Comparison of ENCODE assay signal across 17 cellular contexts in the genomic region with DNA sequence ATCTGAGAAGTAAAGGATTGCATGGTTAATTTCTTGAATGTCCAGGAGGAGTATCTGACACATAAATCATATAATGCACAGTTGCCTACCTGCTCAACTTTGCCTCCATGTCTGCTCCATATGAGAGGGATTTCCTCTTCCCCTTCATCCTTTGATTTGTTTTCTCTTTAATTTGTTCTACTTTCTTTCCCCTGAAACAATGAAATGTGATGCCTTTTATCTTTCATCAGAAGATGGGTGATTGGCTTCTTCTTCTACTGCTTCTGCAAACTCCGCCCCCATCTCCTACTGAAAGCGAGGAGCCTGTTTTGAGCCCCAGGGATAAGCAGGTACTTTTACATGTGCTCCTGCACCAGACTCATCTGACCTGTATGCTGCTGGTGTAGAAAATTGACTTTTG. TPM values are rescaled to one million over a fixed set of nuclear protein-coding genes. Genes with fewer than 3 reads are reported as not detected.
A peak's percentile ranks its signal among the peaks of the same experiment; 100 is the strongest.
DNase-seq lines count a peak whose midpoint lies in the region; ATAC-seq and TF ChIP-seq lines count a peak whose summit lies in the region.
"Had no signal": no experiment of that assay in that cellular context is flagged by ENCODE, and none has a peak within 500 bp of the region (broad histone marks: within the 10 kb centered on the region; RNA-seq: fewer than 3 reads in every experiment).

No MANE protein-coding gene starts in this region.

- H3K36me3 Mint-ChIP-seq in activated B cell treated with CpG ODN at 0.5 μM for 24 hours (ENCODE audit: low read depth) (no peaks in the 10 kb centered on the region), naive B cell (no peaks in the 10 kb centered on the region)
- H3K36me3 Mint-ChIP-seq in activated CD4-positive, alpha-beta T cell treated with anti-CD3 and anti-CD28 coated beads, Interleukin-2, amount 10 ng/mL, durations not matched to agents 7 days and 5 days (ENCODE audit: low read depth): no peaks in the 10 kb centered on the region
- H3K36me3 Mint-ChIP-seq: CD4-positive, alpha-beta memory T cell had no signal

- H3K27ac Mint-ChIP-seq in activated B cell treated with CpG ODN at 0.5 μM for 24 hours (peak overlapping the region; percentile 55), naive B cell (peak overlapping the region in 4 of 6 donors; percentile 18 to 86 (median 48))
- no peak overlapping the region for H3K27ac Mint-ChIP-seq in activated CD4-positive, alpha-beta T cell treated with anti-CD3 and anti-CD28 coated beads, Interleukin-2, amount 10 ng/mL, durations not matched to agents 7 days and 5 days
- H3K27ac Mint-ChIP-seq: CD4-positive, alpha-beta memory T cell; IgD-negative memory B cell had no signal

- no peak overlapping the region; the same call in 1 of the 2 replicates for H3K27ac ChIP-seq in DOHH2 (ENCODE audit: low read depth, low read length)
- no peak overlapping the region for H3K27ac ChIP-seq in HEK293 (ENCODE audit: extremely low read depth, low read depth, low read length)
- H3K27ac ChIP-seq: C4-2B had no signal

- intact Hi-C loops in activated B cell treated with CpG ODN at 0.5 μM for 24 hours (cut with micrococcal nuclease): loop anchor here (2.0 to 5.0 kb wide), 2 partner anchors 22 to 35 kb away; no protein-coding TSS in a partner anchor

- no peaks in the 10 kb centered on the region for H3K9me3 Mint-ChIP-seq in activated B cell treated with CpG ODN at 0.5 μM for 24 hours
- no peaks in the 10 kb centered on the region for H3K9me3 Mint-ChIP-seq in naive B cell
- no peaks in the 10 kb centered on the region for H3K9me3 Mint-ChIP-seq in activated CD4-positive, alpha-beta T cell treated with anti-CD3 and anti-CD28 coated beads, Interleukin-2, amount 10 ng/mL, durations not matched to agents 7 days and 5 days
- H3K9me3 Mint-ChIP-seq: IgD-negative memory B cell had no signal

- POLR2A ChIA-PET in HEK293 (lab: Yijun Ruan, JAX): no interaction called here
- POLR2A ChIA-PET in activated B cell treated with CpG ODN at 0.5 μM for 24 hours (lab: Charles Lee): interaction anchor here (1.2 to 5.2 kb wide), 3 partner anchors 12 to 74 kb away, joined by 3 to 48 read pairs (median 7); no protein-coding TSS in a partner anchor
- POLR2A ChIA-PET in activated CD4-positive, alpha-beta T cell treated with anti-CD3 and anti-CD28 coated beads, Interleukin-2, amount 10 ng/mL, durations not matched to agents 7 days and 5 days (lab: Charles Lee): no interaction called here

- H3K9me3 ChIP-seq in DOHH2 (ENCODE audit: control insufficient read depth, insufficient read depth, low read length): no peaks in the 10 kb centered on the region
- no peaks in the 10 kb centered on the region for H3K9me3 ChIP-seq in HEK293 (ENCODE audit: control insufficient read depth, insufficient read depth, low read depth, low read length)

- no peaks in the 10 kb centered on the region for H3K79me2 ChIP-seq in DOHH2 (ENCODE audit: control insufficient read depth, low read length)

- H3K4me3 Mint-ChIP-seq in activated B cell treated with CpG ODN at 0.5 μM for 24 hours: no peak overlapping the region
- peak overlapping the region in 3 of 8 donors; percentile 11 to 59 (median 13) for H3K4me3 Mint-ChIP-seq in naive B cell
- H3K4me3 Mint-ChIP-seq in activated CD4-positive, alpha-beta T cell treated with anti-CD3 and anti-CD28 coated beads, Interleukin-2, amount 10 ng/mL, durations not matched to agents 7 days and 5 days: no peak overlapping the region
- H3K4me3 Mint-ChIP-seq: CD4-positive, alpha-beta memory T cell had no signal

- H3K27me3 Mint-ChIP-seq in activated B cell treated with CpG ODN at 0.5 μM for 24 hours (no peaks in the 10 kb centered on the region), naive B cell (no peaks in the 10 kb centered on the region)
- H3K27me3 Mint-ChIP-seq in activated CD4-positive, alpha-beta T cell treated with anti-CD3 and anti-CD28 coated beads, Interleukin-2, amount 10 ng/mL, durations not matched to agents 7 days and 5 days: peaks cover 1% of the 10 kb centered on the region
- H3K27me3 Mint-ChIP-seq: CD4-positive, alpha-beta memory T cell; IgD-negative memory B cell had no signal

- DNase-seq in activated B cell treated with CpG ODN at 0.5 μM for 24 hours (no peak), naive B cell (no peak)
- no peak for DNase-seq in activated CD4-positive, alpha-beta T cell treated with anti-CD3 and anti-CD28 coated beads, Interleukin-2, amount 10 ng/mL, durations not matched to agents 7 days and 5 days
- DNase-seq in activated CD8-positive, alpha-beta memory T cell treated with anti-CD3 and anti-CD28 coated beads for 24 hours: no peak
- DNase-seq: ACHN; CD4-positive, alpha-beta memory T cell; DMS153; DMS79; GF-D8; KBM-7 had no signal

- H3K4me3 ChIP-seq in DOHH2 (ENCODE audit: low read length) (peak overlapping the region; percentile 6; the same call in 1 of the 2 replicates), HEK293 (ENCODE audit: low read depth, low read length) (no peak overlapping the region)

- H3K4me1 Mint-ChIP-seq in activated B cell treated with CpG ODN at 0.5 μM for 24 hours: peaks cover 54% of the 10 kb centered on the region
- peaks cover 55 to 61% (median 59%) of the 10 kb centered on the region in 3 donors for H3K4me1 Mint-ChIP-seq in naive B cell
- peaks cover 4% of the 10 kb centered on the region for H3K4me1 Mint-ChIP-seq in activated CD4-positive, alpha-beta T cell treated with anti-CD3 and anti-CD28 coated beads, Interleukin-2, amount 10 ng/mL, durations not matched to agents 7 days and 5 days

- H3K36me3 ChIP-seq in DOHH2 (ENCODE audit: control insufficient read depth, low read length) (no peaks in the 10 kb centered on the region), HEK293 (ENCODE audit: control insufficient read depth in 2 of 2, insufficient read depth in 1 of 2, low read length in 2 of 2) (no peaks in the 10 kb centered on the region)

- H3K4me2 ChIP-seq in DOHH2 (ENCODE audit: low read length): peak overlapping the region; percentile 55

- H3K27me3 ChIP-seq in DOHH2 (ENCODE audit: control insufficient read depth, low read length): no peaks in the 10 kb centered on the region

- CTCF ChIA-PET in HEK293 (lab: Yijun Ruan, JAX) (no interaction called here), activated B cell treated with CpG ODN at 0.5 μM for 24 hours (lab: Charles Lee) (no interaction called here)
- CTCF ChIA-PET in activated CD4-positive, alpha-beta T cell treated with anti-CD3 and anti-CD28 coated beads, Interleukin-2, amount 10 ng/mL, durations not matched to agents 7 days and 5 days (lab: Charles Lee): no interaction called here

- no peaks in the 10 kb centered on the region for H4K20me1 ChIP-seq in DOHH2 (ENCODE audit: control insufficient read depth, insufficient read depth, low read depth, low read length)

- 0 out of 2 replicates have a peak, but pooled peaks cover 3% of the 10 kb centered on the region for H3F3A ChIP-seq in DOHH2 (ENCODE audit: control insufficient read depth, insufficient read depth)

- H3K4me1 ChIP-seq in DOHH2 (ENCODE audit: control insufficient read depth, low read length) (peaks cover 67% of the 10 kb centered on the region), HEK293 (ENCODE audit: control insufficient read depth, insufficient read depth, low read length) (peaks cover 10% of the 10 kb centered on the region)

- no peak for ATAC-seq in activated B cell treated with CpG ODN at 0.5 μM for 24 hours (ENCODE audit: low read depth)
- ATAC-seq in naive B cell (ENCODE audit: low read depth in 2 of 2): no peak
- no peak for ATAC-seq in SK-N-SH treated with all-trans-retinoic acid at 6 μM for 48 hours
- ATAC-seq: HCT116, HepG2 had no signal

- no peaks in the 10 kb centered on the region for H3K9me2 ChIP-seq in DOHH2 (replicated peaks; ENCODE audit: control insufficient read depth, low read length)

- TF ChIP-seq CTCF in DOHH2 (IDR thresholded peaks at IDR 0.05; ENCODE audit: low read depth, low read length, poor library complexity, severe bottlenecking) (no peak), HEK293 (tag by site-specific recombination; IDR thresholded peaks at IDR 0.05) (no peak), activated B cell treated with CpG ODN at 0.5 μM for 24 hours (IDR thresholded peaks at IDR 0.05) (no peak)

TF ChIP-seq in HEK293, 187 proteins besides CTCF, POLR2A, EP300 and RAD21:
- no peak for TF ChIP-seq ZFP41 (tag by site-specific recombination; IDR thresholded peaks at IDR 0.05; ENCODE audit: borderline replicate concordance)
- TF ChIP-seq GFI1B (tag by site-specific recombination; IDR thresholded peaks at IDR 0.05): no peak
- TF ChIP-seq OSR2 (tag by site-specific recombination; IDR thresholded peaks at IDR 0.05): peak; percentile 78
- no peak for TF ChIP-seq MEIS1 (CRISPR knock-in tag; IDR thresholded peaks at IDR 0.05; ENCODE audit: borderline replicate concordance)
- TF ChIP-seq ZNF23 (tag by site-specific recombination; IDR thresholded peaks at IDR 0.05; ENCODE audit: borderline replicate concordance): no peak
- TF ChIP-seq ZNF10 (tag by site-specific recombination; IDR thresholded peaks at IDR 0.05): peak; percentile 62; the same call in 1 of the 2 replicates
- peak; percentile 64; the same call in 1 of the 2 replicates for TF ChIP-seq MZF1 (tag by site-specific recombination; IDR thresholded peaks at IDR 0.05; ENCODE audit: borderline replicate concordance)

TF ChIP-seq in SK-N-SH treated with all-trans-retinoic acid at 6 μM for 48 hours, 23 proteins besides CTCF, POLR2A, EP300 and RAD21 (continues in another document):
- TF ChIP-seq ZFP30 (CRISPR knock-in tag; IDR thresholded peaks at IDR 0.05) (no peak), TCF4 (CRISPR knock-in tag; IDR thresholded peaks at IDR 0.05; ENCODE audit: borderline replicate concordance) (no peak), PPARA (CRISPR knock-in tag; IDR thresholded peaks at IDR 0.05; ENCODE audit: borderline replicate concordance) (no peak), POU6F1 (CRISPR knock-in tag; IDR thresholded peaks at IDR 0.05; ENCODE audit: borderline replicate concordance, low read depth) (no peak), CSDC2 (CRISPR knock-in tag; IDR thresholded peaks at IDR 0.05) (no peak)

RNA-seq across cellular contexts. Expression of gene ETS1, which starts 9.9 kb away (rescaled TPM):
- total RNA-seq in activated B cell treated with CpG ODN at 0.5 μM for 24 hours: 286 and 301 TPM in 2 replicates
- 100 to 1,000 TPM; 205 to 278 (median 247) TPM for polyA plus RNA-seq in naive B cell (ENCODE audit: low read depth in 6 of 6)
- total RNA-seq in activated CD4-positive, alpha-beta T cell treated with anti-CD3 and anti-CD28 coated beads, Interleukin-2, amount 10 ng/mL, durations not matched to agents 7 days and 5 days: 100 to 1,000 TPM; 580 to 648 TPM
